In the genomic region with DNA sequence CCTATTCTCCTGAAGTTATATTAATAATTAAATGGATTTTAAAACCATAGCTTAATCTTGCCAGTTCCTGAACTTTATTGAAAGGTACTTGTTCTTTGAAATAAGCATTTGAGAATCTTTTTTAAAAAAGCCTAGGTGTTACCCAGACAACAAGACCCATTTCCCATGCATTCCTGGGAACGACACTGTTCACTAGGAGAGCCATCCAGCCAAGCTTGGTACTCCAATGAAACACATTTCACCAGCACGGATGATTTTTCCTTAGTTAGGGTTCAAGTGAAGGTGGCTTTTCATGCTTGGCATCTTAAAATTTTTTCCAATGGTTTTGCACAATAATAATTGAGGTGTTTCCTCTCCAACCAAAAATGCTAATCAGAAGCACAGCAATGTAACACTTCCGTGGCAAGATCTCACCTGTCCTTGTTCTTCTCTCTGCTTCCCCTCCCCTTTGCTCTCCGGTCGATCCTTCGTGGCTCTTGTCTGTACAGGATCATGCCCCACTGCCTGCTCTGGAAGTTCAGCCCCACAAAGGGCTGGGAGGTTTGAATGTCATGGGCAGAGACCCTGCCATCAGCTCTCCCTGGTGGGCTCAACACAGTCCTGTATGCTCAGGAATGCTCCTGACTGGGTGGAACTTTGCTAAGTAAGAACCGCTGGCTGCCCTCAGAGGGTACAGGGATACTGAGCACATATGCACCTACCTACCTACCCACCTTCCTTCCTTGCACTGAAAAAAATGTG, we compare ENCODE assay signal across 18 cellular contexts.
"Had no signal": no experiment of that assay in that cellular context is flagged by ENCODE, and none has a peak within 500 bp of the region (broad histone marks: within the 10 kb centered on the region; RNA-seq: fewer than 3 reads in every experiment).

No MANE protein-coding gene starts in this region.

- H3K27ac Mint-ChIP-seq: activated CD4-positive, alpha-beta T cell treated with anti-CD3 and anti-CD28 coated beads, Interleukin-2, amount 10 ng/mL, durations not matched to agents 7 days and 5 days; activated naive CD4-positive, alpha-beta T cell treated with anti-CD3 and anti-CD28 coated beads, Interleukin-2, amount 10 ng/mL, durations not matched to agents 7 days and 5 days; naive thymus-derived CD4-positive, alpha-beta T cell; T-helper 2 cell treated with Interferon-gamma antibody and Interleukin-4, amounts not matched to agents 5 μg/mL and 100 μg/mL, for 36 hours had no signal

- H3K9me3 ChIP-seq: psoas muscle, right atrium auricular region, tibial nerve, vagina had no signal

- H3K27ac ChIP-seq: foreskin keratinocyte, psoas muscle, right atrium auricular region, SK-N-MC, VCaP had no signal

- H3K4me3 ChIP-seq: psoas muscle, right atrium auricular region, SK-N-MC, tibial nerve, vagina had no signal

- H3K4me1 ChIP-seq: psoas muscle had no signal

- H3K36me3 Mint-ChIP-seq: activated naive CD4-positive, alpha-beta T cell treated with anti-CD3 and anti-CD28 coated beads, Interleukin-2, amount 10 ng/mL, durations not matched to agents 7 days and 5 days; naive thymus-derived CD4-positive, alpha-beta T cell had no signal

- H3K4me3 Mint-ChIP-seq: activated CD4-positive, alpha-beta T cell treated with anti-CD3 and anti-CD28 coated beads, Interleukin-2, amount 10 ng/mL, durations not matched to agents 7 days and 5 days; activated naive CD4-positive, alpha-beta T cell treated with anti-CD3 and anti-CD28 coated beads, Interleukin-2, amount 10 ng/mL, durations not matched to agents 7 days and 5 days; activated T-cell treated with anti-CD3 and anti-CD28 coated beads, Interleukin-2, amount 50 U/mL, for 4 hours; naive thymus-derived CD4-positive, alpha-beta T cell; neural crest cell; T-helper 2 cell treated with Interferon-gamma antibody and Interleukin-4, amounts not matched to agents 5 μg/mL and 100 μg/mL, for 36 hours had no signal

- ATAC-seq: activated T-cell treated with anti-CD3 and anti-CD28 coated beads, Interleukin-2, amount 50 U/mL, for 4 hours; foreskin keratinocyte; naive thymus-derived CD4-positive, alpha-beta T cell; psoas muscle had no signal

- H3K36me3 ChIP-seq: right atrium auricular region, tibial nerve, vagina had no signal

- H3K27me3 Mint-ChIP-seq: activated CD4-positive, alpha-beta T cell treated with anti-CD3 and anti-CD28 coated beads, Interleukin-2, amount 10 ng/mL, durations not matched to agents 7 days and 5 days; activated naive CD4-positive, alpha-beta T cell treated with anti-CD3 and anti-CD28 coated beads, Interleukin-2, amount 10 ng/mL, durations not matched to agents 7 days and 5 days; naive thymus-derived CD4-positive, alpha-beta T cell had no signal

- H3K4me1 Mint-ChIP-seq: activated CD4-positive, alpha-beta T cell treated with anti-CD3 and anti-CD28 coated beads, Interleukin-2, amount 10 ng/mL, durations not matched to agents 7 days and 5 days; activated naive CD4-positive, alpha-beta T cell treated with anti-CD3 and anti-CD28 coated beads, Interleukin-2, amount 10 ng/mL, durations not matched to agents 7 days and 5 days; naive thymus-derived CD4-positive, alpha-beta T cell had no signal

- DNase-seq: activated CD4-positive, alpha-beta T cell treated with anti-CD3 and anti-CD28 coated beads, Interleukin-2, amount 10 ng/mL, durations not matched to agents 7 days and 5 days; activated CD4-positive, CD25-positive, alpha-beta regulatory T cell treated with anti-CD3 and anti-CD28 coated beads, Interleukin-2, amount 50 U/mL, for 72 hours; activated naive CD4-positive, alpha-beta T cell treated with anti-CD3 and anti-CD28 coated beads, Interleukin-2, amount 10 ng/mL, durations not matched to agents 7 days and 5 days; activated T-cell treated with anti-CD3 and anti-CD28 coated beads, Interleukin-2, amount 50 U/mL, for 4 hours; erythroblast; foreskin keratinocyte; mesendoderm; naive thymus-derived CD4-positive, alpha-beta T cell; psoas muscle; stimulated activated CD4-positive, alpha-beta T cell treated with anti-CD3 and anti-CD28 coated beads, Interleukin-4, amount 100 ng/mL, for 4 hours; stimulated activated naive CD8-positive, alpha-beta T cell treated with anti-CD3 and anti-CD28 coated beads, Interleukin-15, Interleukin-2, amounts not matched to agents 100 U/mL and 50 U/mL, for 24 hours had no signal

- H3K27me3 ChIP-seq: foreskin keratinocyte, right atrium auricular region, tibial nerve, vagina had no signal
